Comparison of ENCODE assay signal across 9 cellular contexts in the genomic region with DNA sequence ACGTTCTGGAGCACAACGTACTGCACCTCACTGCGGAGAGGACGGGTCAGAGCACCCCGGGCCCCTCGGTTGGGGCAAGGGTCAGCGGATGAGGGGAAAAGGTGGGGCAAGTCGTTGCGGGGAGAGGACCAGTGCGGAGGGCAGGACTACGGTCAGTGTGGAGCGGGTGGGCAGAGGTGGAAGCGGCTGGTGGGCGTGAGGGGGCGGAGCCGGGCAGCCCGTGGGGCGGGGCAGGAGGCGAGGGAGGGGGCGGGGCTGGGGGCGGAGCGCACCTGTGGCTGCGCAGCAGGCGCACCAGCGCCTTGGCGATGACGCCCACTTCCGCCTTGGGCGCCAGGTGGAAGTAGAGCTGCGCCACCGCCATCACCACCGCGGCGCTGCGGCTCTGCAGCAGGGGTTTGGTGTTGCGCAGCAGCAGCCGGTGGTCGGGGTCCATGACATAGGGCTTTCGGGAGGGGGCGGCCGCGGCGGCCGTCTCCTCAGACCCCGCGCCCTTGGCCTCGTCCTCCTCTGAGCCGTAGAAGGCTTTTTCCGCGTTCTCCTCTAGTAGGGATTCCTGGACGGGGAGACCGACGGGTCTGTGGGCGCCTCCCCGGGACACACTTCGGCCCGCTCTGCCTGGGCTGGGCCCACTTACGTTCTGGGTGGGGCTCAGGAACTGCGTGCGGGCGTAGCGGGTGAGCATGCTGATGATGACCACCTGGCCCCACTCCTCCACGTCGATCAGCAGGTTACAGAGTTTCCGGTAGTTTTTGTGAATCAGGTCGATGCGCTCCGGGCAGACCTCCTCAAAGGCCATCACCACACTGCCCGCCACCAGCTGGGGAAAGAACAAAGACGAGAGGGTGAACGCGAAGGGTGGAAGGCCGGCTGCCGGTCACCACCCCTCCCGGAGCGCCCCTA. TPM values are rescaled to one million over a fixed set of nuclear protein-coding genes. Genes with fewer than 3 reads are reported as not detected.
DNase-seq lines count a peak whose midpoint lies in the region; ATAC-seq and TF ChIP-seq lines count a peak whose summit lies in the region.
"Had no signal": no experiment of that assay in that cellular context is flagged by ENCODE, and none has a peak within 500 bp of the region (broad histone marks: within the 10 kb centered on the region; RNA-seq: fewer than 3 reads in every experiment).

No MANE protein-coding gene starts in this region.

- H3K36me3 ChIP-seq in SK-N-MC (ENCODE audit: insufficient read depth, low read length) (no peaks in the 10 kb centered on the region), adrenal gland (replicated peaks in 1 of 2) (no peaks in the 10 kb centered on the region), mesodermal cell (ENCODE audit: control insufficient read depth, insufficient read depth, low read length) (no peaks in the 10 kb centered on the region)

- ATAC-seq in HG03139 (IDR thresholded peaks at IDR 0.05; ENCODE audit: unreplicated experiment), result peak; percentile 84

- intact Hi-C loops in adrenal gland (cut with DNase I), result no loop called here

- H3K9ac ChIP-seq in SK-N-MC (ENCODE audit: insufficient read length), result no peak overlapping the region

- TF ChIP-seq POLR2A in adrenal gland (IDR thresholded peaks at IDR 0.05), result peak in 1 of 2 donors; percentile 58

- WGBS in adrenal gland, 4 donors, result 2 to 5% (median 2%) methylated on average over 24 to 76 of the region's 76 CpGs
- WGBS in mesodermal cell (ENCODE audit: insufficient coverage in 2 of 2), 2 experiments, result 7 to 10% methylated on average over 45 to 53 of the region's 76 CpGs

- H3K4me3 ChIP-seq in SK-N-MC (peak overlapping the region; percentile 57), adrenal gland (peak overlapping the region in 1 of 4 donors; percentile 47), mesodermal cell (ENCODE audit: extremely low read depth, insufficient read depth, low read length, poor library complexity, severe bottlenecking) (peak overlapping the region; percentile 41)

- peaks cover 0 to 9% of the 10 kb centered on the region in 2 donors for H3K4me1 ChIP-seq in adrenal gland (replicated peaks in 1 of 2)
- H3K4me1 ChIP-seq in mesodermal cell (ENCODE audit: control insufficient read depth, insufficient read depth, low read length, poor library complexity, severe bottlenecking), result no peaks in the 10 kb centered on the region

- H3K27ac ChIP-seq in SK-N-MC (no peak overlapping the region), adrenal gland (peak overlapping the region in 1 of 5 donors; percentile 38), mesodermal cell (ENCODE audit: low read depth, low read length, severe bottlenecking) (no peak overlapping the region)

- peak in 1 of 6 experiments; percentile 7 for TF ChIP-seq CTCF in adrenal gland (IDR thresholded peaks at IDR 0.05)

- peaks cover 2% of the 10 kb centered on the region for H3K27me3 ChIP-seq in adrenal gland

- DNase-seq in GM19238 (ENCODE audit: insufficient read length, low spot score) (peak; percentile 61), SK-N-MC (ENCODE audit: low read depth, low spot score) (no peak), adrenal gland (peak in 6 of 7 donors; percentile 20 to 75 (median 46)), SW480 (ENCODE audit: low spot score) (no peak), NCI-H128 (lab: John Stamatoyannopoulos, UW; ENCODE audit: unreplicated experiment) (no peak)
- DNase-seq in stimulated activated CD8-positive, alpha-beta memory T cell treated with anti-CD3 and anti-CD28 coated beads, Interleukin-4, amount 100 ng/mL, for 48 hours, result peak; percentile 79

- no peaks in the 10 kb centered on the region for H3K9me3 ChIP-seq in SK-N-MC (ENCODE audit: low read depth, low read length)
- no peaks in the 10 kb centered on the region for H3K9me3 ChIP-seq in adrenal gland (replicated peaks in 1 of 3)
- no peaks in the 10 kb centered on the region for H3K9me3 ChIP-seq in mesodermal cell (ENCODE audit: control insufficient read depth, low read length)

RNA-seq across cellular contexts. Expression of a gene that starts 29.2 kb away (rescaled TPM):
- total RNA-seq in adrenal gland, result 1 to 10 TPM in 7 of 8 donors, under 1 TPM in 1; 0.54 to 7.7 (median 3.0) TPM
- polyA plus RNA-seq in adrenal gland, result 10 to 100 TPM; 10.8 to 28.9 (median 18.2) TPM
- polyA plus RNA-seq in mesodermal cell (2013, experiment 1 of 2), result 1.3 TPM
- 1.6 TPM for polyA plus RNA-seq in mesodermal cell (2013, experiment 2 of 2)
- total RNA-seq: endothelial cell of umbilical vein had no signal
- polyA plus RNA-seq: endothelial cell of umbilical vein had no signal

RNA-seq across cellular contexts. Expression of a gene that starts 33.3 kb away (rescaled TPM):
- total RNA-seq in adrenal gland, result 10 to 100 TPM in 1 of 8 donors, 1 to 10 TPM in 7; 1.5 to 11.6 (median 7.3) TPM
- 1 to 10 TPM; 4.2 to 7.6 (median 4.4) TPM for polyA plus RNA-seq in adrenal gland
- polyA plus RNA-seq in mesodermal cell (2013, experiment 1 of 2), result 1.7 TPM
- polyA plus RNA-seq in mesodermal cell (2013, experiment 2 of 2), result 2.6 TPM
- total RNA-seq: endothelial cell of umbilical vein had no signal
- polyA plus RNA-seq: endothelial cell of umbilical vein had no signal

Comparison
In these comparisons a context has a peak if more than half of its experiments do, and no peak if none do; other contexts are left out.
1. DNase-seq: peak in GM19238 (single experiment), adrenal gland (6 of 7) and stimulated activated CD8-positive, alpha-beta memory T cell treated with anti-CD3 and anti-CD28 coated beads, Interleukin-4, amount 100 ng/mL, for 48 hours (single experiment); none in SK-N-MC (single experiment), SW480 (single experiment) and NCI-H128 (single experiment).